19 cellular contexts compared by ENCODE assay signal in the genomic region with DNA sequence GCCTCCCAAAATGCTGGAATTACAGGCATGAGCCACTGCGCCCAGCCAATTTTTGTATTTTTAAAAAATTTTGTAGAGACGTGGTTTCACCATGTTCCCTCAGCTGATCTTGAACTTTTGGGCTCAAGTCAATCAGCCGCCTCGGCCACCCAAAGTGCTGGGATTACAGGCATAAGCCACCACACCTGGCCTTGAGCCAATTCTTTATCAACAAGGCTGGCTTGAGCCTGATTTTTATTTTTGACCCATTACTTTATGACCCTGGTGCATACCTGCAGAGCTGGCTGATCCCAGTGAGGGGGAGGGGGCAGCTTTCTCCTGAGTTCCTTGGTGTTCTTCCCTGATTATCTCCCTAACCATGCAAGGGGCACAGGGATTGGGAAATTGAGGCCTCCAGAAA. TPM values are rescaled to one million over a fixed set of nuclear protein-coding genes. Genes with fewer than 3 reads are reported as not detected.
DNase-seq lines count a peak whose midpoint lies in the region; ATAC-seq and TF ChIP-seq lines count a peak whose summit lies in the region.
"Had no signal": no experiment of that assay in that cellular context is flagged by ENCODE, and none has a peak within 500 bp of the region (broad histone marks: within the 10 kb centered on the region; RNA-seq: fewer than 3 reads in every experiment).

No MANE protein-coding gene starts in this region.

- H3K27me3 Mint-ChIP-seq in CD14-positive monocyte (ENCODE audit: low read depth in 3 of 3) (peaks cover 2 to 4% (median 3%) of the 10 kb centered on the region in 3 donors), chondrocyte (ENCODE audit: low read depth) (no peaks in the 10 kb centered on the region)
- H3K27me3 Mint-ChIP-seq: activated CD8-positive, alpha-beta memory T cell treated with anti-CD3 and anti-CD28 coated beads, Interleukin-2, amount 10 ng/mL, durations not matched to agents 7 days and 5 days; dendritic cell treated with granulocyte-macrophage colony-stimulating factor and Interleukin-4, amounts not matched to agents 40 ng/mL and 50 ng/mL, for 4 days had no signal

- TF ChIP-seq EP300 in Ishikawa (IDR thresholded peaks at IDR 0.05; ENCODE audit: borderline replicate concordance), result no peak

- TF ChIP-seq CTCF in CD14-positive monocyte (IDR thresholded peaks at IDR 0.05) (no peak), chondrocyte (IDR thresholded peaks at IDR 0.05) (no peak)

- no peak for TF ChIP-seq RAD21 in Ishikawa (IDR thresholded peaks at IDR 0.05; ENCODE audit: low read depth)

- ATAC-seq in HG03520 (IDR thresholded peaks at IDR 0.05; ENCODE audit: unreplicated experiment) (no peak), HG03196 (IDR thresholded peaks at IDR 0.05; ENCODE audit: unreplicated experiment) (no peak)
- ATAC-seq: activated CD8-positive, alpha-beta memory T cell treated with anti-CD3 and anti-CD28 coated beads, Interleukin-2, amount 10 ng/mL, durations not matched to agents 7 days and 5 days had no signal

- H3K4me1 Mint-ChIP-seq in CD14-positive monocyte, result peaks cover 7% of the 10 kb centered on the region
- H3K4me1 Mint-ChIP-seq in chondrocyte (ENCODE audit: low read depth), result peaks cover 40% of the 10 kb centered on the region

- H3K36me3 Mint-ChIP-seq in CD14-positive monocyte, result no peaks in the 10 kb centered on the region
- peaks cover 9% of the 10 kb centered on the region for H3K36me3 Mint-ChIP-seq in chondrocyte (ENCODE audit: low read depth)
- H3K36me3 Mint-ChIP-seq: activated CD8-positive, alpha-beta memory T cell treated with anti-CD3 and anti-CD28 coated beads, Interleukin-2, amount 10 ng/mL, durations not matched to agents 7 days and 5 days had no signal

- DNase-seq in CD14-positive monocyte (ENCODE audit: low spot score), result peak; percentile 18
- DNase-seq in chondrocyte (ENCODE audit: low spot score), result peak; percentile 22
- peak; percentile 54 for DNase-seq in posterior vena cava (ENCODE audit: low spot score)
- no peak for DNase-seq in midbrain (lab: John Stamatoyannopoulos, UW)
- DNase-seq: activated CD8-positive, alpha-beta memory T cell treated with anti-CD3 and anti-CD28 coated beads, Interleukin-2, amount 10 ng/mL, durations not matched to agents 7 days and 5 days; activated gamma-delta T cell treated with Interleukin-2 at 50 U/mL for 16 hours; KBM-7; NCI-H1105; NCI-H446 treated with DMSO at 0.1 percent for 48 hours; nephron progenitor cell; stimulated activated CD4-positive, alpha-beta T cell treated with anti-CD3 and anti-CD28 coated beads, Interleukin-2, amount 100 ng/mL, for 48 hours had no signal

- intact Hi-C loops in CD14-positive monocyte (cut with micrococcal nuclease) (no loop called here), posterior vena cava (cut with DNase I) (no loop called here)

- H3K27ac Mint-ChIP-seq in CD14-positive monocyte, result no peak overlapping the region
- no peak overlapping the region for H3K27ac Mint-ChIP-seq in chondrocyte (ENCODE audit: unreplicated experiment)
- H3K27ac Mint-ChIP-seq: activated CD8-positive, alpha-beta memory T cell treated with anti-CD3 and anti-CD28 coated beads, Interleukin-2, amount 10 ng/mL, durations not matched to agents 7 days and 5 days; dendritic cell treated with granulocyte-macrophage colony-stimulating factor and Interleukin-4, amounts not matched to agents 40 ng/mL and 50 ng/mL, for 4 days had no signal

- no peak overlapping the region for H3K4me3 Mint-ChIP-seq in CD14-positive monocyte
- H3K4me3 Mint-ChIP-seq in chondrocyte (ENCODE audit: unreplicated experiment), result no peak overlapping the region
- H3K4me3 Mint-ChIP-seq: activated CD8-positive, alpha-beta memory T cell treated with anti-CD3 and anti-CD28 coated beads, Interleukin-2, amount 10 ng/mL, durations not matched to agents 7 days and 5 days; dendritic cell treated with granulocyte-macrophage colony-stimulating factor and Interleukin-4, amounts not matched to agents 40 ng/mL and 50 ng/mL, for 4 days had no signal

- H3K9me3 Mint-ChIP-seq in CD14-positive monocyte, result peaks cover 5 to 21% (median 12%) of the 10 kb centered on the region in 7 donors
- H3K9me3 Mint-ChIP-seq in chondrocyte (ENCODE audit: low read depth), result peaks cover 16% of the 10 kb centered on the region

TF ChIP-seq in Ishikawa, 13 proteins besides CTCF, POLR2A, EP300 and RAD21:
- TF ChIP-seq NFIC (IDR thresholded peaks at IDR 0.05) (peak; percentile 22; the same call in 1 of the 2 replicates), FOXM1 (IDR thresholded peaks at IDR 0.05; ENCODE audit: borderline replicate concordance, low read depth) (no peak), TAF1 (IDR thresholded peaks at IDR 0.05; ENCODE audit: low read depth) (no peak)

RNA-seq across cellular contexts. Expression of a gene that starts 15.8 kb away (rescaled TPM):
- not detected for polyA plus RNA-seq in CD14-positive monocyte
- total RNA-seq in chondrocyte (0.20 TPM in 1 of 3 replicates, not detected in the others), posterior vena cava (1 to 10 TPM in 1 of 2 donors, under 1 TPM in 1; 0.79 to 6.7 TPM)
- total RNA-seq: activated CD8-positive, alpha-beta memory T cell treated with anti-CD3 and anti-CD28 coated beads, Interleukin-2, amount 10 ng/mL, durations not matched to agents 7 days and 5 days; lung microvascular endothelial cell; OCI-LY7; SK-MEL-5 had no signal

RNA-seq across cellular contexts. Expression of a gene that starts 19.8 kb away (rescaled TPM):
- polyA plus RNA-seq in CD14-positive monocyte, result not detected
- total RNA-seq in chondrocyte (not detected in 3 replicates), posterior vena cava (not detected)
- total RNA-seq: aorta, lung microvascular endothelial cell, OCI-LY7, SK-MEL-5 had no signal
- polyA plus RNA-seq: aorta had no signal
